In genomic region chr16:15856901-15857778, GRCh38 we compare ENCODE assay signal across 8 cellular contexts.
A peak's percentile ranks its signal among the peaks of the same experiment; 100 is the strongest.
DNase-seq lines count a peak whose midpoint lies in the region; ATAC-seq and TF ChIP-seq lines count a peak whose summit lies in the region.

Gene MYH11, minus strand, starts transcription at chr16:15857028. Its CDS starts 18,776 bp downstream, at chr16:15838252.

- H3K9ac ChIP-seq in adipocyte (ENCODE audit: low read length), result no peak within 1 kb of the TSS
- H3K9ac ChIP-seq in iPS-20b (ENCODE audit: low read depth, low read length), result peak within 1 kb of the TSS; percentile 55; the same call in 1 of the 2 replicates

- CTCF ChIA-PET in HEK293 (lab: Yijun Ruan, JAX), result interaction anchor here (0.6 to 1.1 kb wide), 2 partner anchors 36 to 37 kb away, joined by 3 read pairs; no protein-coding TSS in a partner anchor

- TF ChIP-seq POLR2A in GM18505 (IDR thresholded peaks at IDR 0.05; ENCODE audit: borderline replicate concordance, extremely low read depth, insufficient read depth, insufficient read length), result no peak
- TF ChIP-seq POLR2A in erythroblast (IDR thresholded peaks at IDR 0.05; ENCODE audit: low read length), result no peak

- peaks cover 32% of the 10 kb centered on the region for H3K27me3 ChIP-seq in adipocyte (replicated peaks; ENCODE audit: control insufficient read depth, insufficient read depth, low read length)
- H3K27me3 ChIP-seq in iPS-20b (ENCODE audit: insufficient read depth, low read length), result peaks cover 57% of the 10 kb centered on the region

- peak within 1 kb of the TSS; percentile 21 for H3K4me3 ChIP-seq in HEK293 (ENCODE audit: low read depth, low read length)
- peak within 1 kb of the TSS; percentile 74 for H3K4me3 ChIP-seq in adipocyte (ENCODE audit: low read length)
- H3K4me3 ChIP-seq in iPS-20b (ENCODE audit: low read length), result peak within 1 kb of the TSS; percentile 76

- TF ChIP-seq CTCF in HEK293 (tag by site-specific recombination; IDR thresholded peaks at IDR 0.05), result no peak

- H3K4me1 ChIP-seq in HEK293 (ENCODE audit: control insufficient read depth, insufficient read depth, low read length), result 0 out of 2 replicates have a peak, but pooled peaks cover 2% of the 10 kb centered on the region
- H3K4me1 ChIP-seq in adipocyte (ENCODE audit: control insufficient read depth, insufficient read depth, low read length), result peaks cover 6% of the 10 kb centered on the region
- H3K4me1 ChIP-seq in iPS-20b (ENCODE audit: insufficient read depth, low read length), result no peaks in the 10 kb centered on the region

- no peak for DNase-seq in adipocyte (ENCODE audit: low read depth)
- peak; percentile 4 for DNase-seq in stimulated activated naive CD8-positive, alpha-beta T cell treated with anti-CD3 and anti-CD28 coated beads, Interleukin-15, Interleukin-2, amounts not matched to agents 100 U/mL and 50 U/mL, for 24 hours
- DNase-seq in NCI-H2107 treated with DMSO at 0.1 percent for 48 hours (lab: John Stamatoyannopoulos, UW; ENCODE audit: unreplicated experiment), result no peak
- no peak for DNase-seq in erythroblast (lab: John Stamatoyannopoulos, UW)

- no peaks in the 10 kb centered on the region for H3K36me3 ChIP-seq in HEK293 (ENCODE audit: control insufficient read depth in 2 of 2, insufficient read depth in 1 of 2, low read length in 2 of 2)
- H3K36me3 ChIP-seq in adipocyte (ENCODE audit: control insufficient read depth, insufficient read depth, low read length, severe bottlenecking), result no peaks in the 10 kb centered on the region
- no peaks in the 10 kb centered on the region for H3K36me3 ChIP-seq in iPS-20b (ENCODE audit: insufficient read depth, low read depth, low read length)

- no peak for ATAC-seq in stimulated activated naive CD8-positive, alpha-beta T cell treated with anti-CD3 and anti-CD28 coated beads, Interleukin-15, Interleukin-2, amounts not matched to agents 100 U/mL and 50 U/mL, for 24 hours
- ATAC-seq in GM18505 (IDR thresholded peaks at IDR 0.05; ENCODE audit: unreplicated experiment) (no peak), HG03521 (IDR thresholded peaks at IDR 0.05; ENCODE audit: unreplicated experiment) (no peak)

- H3K27ac ChIP-seq in HEK293 (ENCODE audit: extremely low read depth, low read depth, low read length) (no peak within 1 kb of the TSS), iPS-20b (ENCODE audit: low read length) (no peak within 1 kb of the TSS)

- POLR2A ChIA-PET in HEK293 (lab: Yijun Ruan, JAX), result interaction anchor here (0.6 kb wide), 1 partner anchor 9 kb away, joined by 5 read pairs; no protein-coding TSS in a partner anchor

- H3K9me3 ChIP-seq in HEK293 (ENCODE audit: control insufficient read depth, insufficient read depth, low read depth, low read length) (no peaks in the 10 kb centered on the region), adipocyte (ENCODE audit: control insufficient read depth, low read length) (no peaks in the 10 kb centered on the region), iPS-20b (ENCODE audit: insufficient read depth, low read depth, low read length) (no peaks in the 10 kb centered on the region)

TF ChIP-seq in HEK293, 187 proteins besides CTCF, POLR2A, EP300 and RAD21:
- TF ChIP-seq ZIC2 (tag by site-specific recombination; IDR thresholded peaks at IDR 0.05) (no peak), ZNF155 (tag by site-specific recombination; IDR thresholded peaks at IDR 0.05) (no peak), ZNF223 (tag by site-specific recombination; IDR thresholded peaks at IDR 0.05) (no peak), ZNF701 (tag by site-specific recombination; IDR thresholded peaks at IDR 0.05) (no peak), ZBTB44 (tag by site-specific recombination; IDR thresholded peaks at IDR 0.05) (no peak), KLF16 (tag by site-specific recombination; IDR thresholded peaks at IDR 0.05) (no peak), ZNF776 (tag by site-specific recombination; IDR thresholded peaks at IDR 0.05; ENCODE audit: borderline replicate concordance) (no peak), ZNF670 (tag by site-specific recombination; IDR thresholded peaks at IDR 0.05; ENCODE audit: low read depth) (no peak), ZNF843 (tag by site-specific recombination; IDR thresholded peaks at IDR 0.05) (no peak), ZNF785 (tag by site-specific recombination; IDR thresholded peaks at IDR 0.05) (no peak)

Comparison
In these comparisons a context has a peak if more than half of its experiments do, and no peak if none do; other contexts are left out.
1. H3K4me3 ChIP-seq: peak in every context shown above with its lines; median percentile 76 in iPS-20b; 74 in adipocyte; 21 in HEK293.